In the genomic region with DNA sequence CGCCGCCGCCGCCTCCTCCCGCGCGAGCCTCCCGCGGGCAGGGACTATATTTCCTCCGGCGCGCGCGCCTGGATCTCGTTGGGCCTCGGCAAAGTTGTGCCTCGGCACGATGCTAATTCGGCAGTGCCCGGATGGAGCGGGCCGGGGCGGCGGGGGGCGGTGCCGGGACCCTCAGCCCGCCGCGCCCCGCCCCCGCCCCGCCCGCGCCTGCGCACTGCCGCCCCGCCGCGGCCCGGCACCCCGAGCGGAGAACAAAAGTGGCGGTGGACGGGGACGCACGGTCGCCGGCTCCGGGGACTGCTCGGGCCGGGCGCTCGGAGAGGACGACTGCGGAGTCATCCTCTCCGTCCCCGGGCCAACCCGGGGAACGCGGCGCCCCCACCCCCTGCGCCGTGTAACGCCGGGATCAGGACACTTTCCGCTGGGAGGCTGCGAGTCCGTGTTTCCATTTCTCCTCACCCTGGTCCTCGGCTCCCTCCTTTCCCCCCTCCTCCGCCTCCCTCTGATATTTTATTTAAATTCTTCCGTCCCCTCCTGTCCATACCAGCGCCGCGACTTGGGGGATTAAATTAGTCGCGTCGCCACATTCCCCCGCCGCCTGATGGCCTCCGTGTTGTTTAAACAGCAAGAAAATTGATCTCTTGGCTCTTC, we compare ENCODE assay signal across 8 cellular contexts. TPM values are rescaled to one million over a fixed set of nuclear protein-coding genes. Genes with fewer than 3 reads are reported as not detected.
DNase-seq lines count a peak whose midpoint lies in the region; TF ChIP-seq lines count a peak whose summit lies in the region.

PHF21B (minus strand) TSS at position 125 of the 651 bp plus-strand sequence. CDS start 456 bp downstream, outside the sequence.

- peak within 1 kb of the TSS; percentile 38 to 53 (median 47) for H3K4me3 ChIP-seq in subcutaneous abdominal adipose tissue (ENCODE audit: low read depth in 1 of 5, low read length in 5 of 5)

- H3K27me3 ChIP-seq in subcutaneous abdominal adipose tissue (ENCODE audit: control insufficient read depth in 5 of 5, insufficient read depth in 4 of 5, low read length in 5 of 5) = peaks cover 29 to 51% (median 43%) of the 10 kb centered on the region in 5 donors

- no peaks in the 10 kb centered on the region for H3K9me3 ChIP-seq in subcutaneous abdominal adipose tissue (ENCODE audit: control insufficient read depth in 5 of 5, low read length in 5 of 5)

- DNase-seq in Ammon's horn (ENCODE audit: low spot score) (peak; percentile 52), HEK293T (ENCODE audit: extremely low spot score) (peak; percentile 87), SK-MEL-5 (ENCODE audit: low read depth, low spot score) (peak; percentile 78), dermis blood vessel endothelial cell (peak; percentile 9), medulla oblongata (ENCODE audit: extremely low spot score) (peak; percentile 63), KBM-7 (no peak), KG1 (lab: John Stamatoyannopoulos, UW) (no peak)

- H3K9ac ChIP-seq in subcutaneous abdominal adipose tissue (ENCODE audit: low read length in 5 of 5) = no peak within 1 kb of the TSS

- CTCF ChIA-PET in HEK293T (lab: Yijun Ruan, JAX) = no interaction called here

- no peaks in the 10 kb centered on the region for H3K36me3 ChIP-seq in subcutaneous abdominal adipose tissue (ENCODE audit: control insufficient read depth in 5 of 5, insufficient read depth in 5 of 5, low read length in 5 of 5)

- peaks cover 0 to 28% (median 20%) of the 10 kb centered on the region in 5 donors for H3K4me1 ChIP-seq in subcutaneous abdominal adipose tissue (ENCODE audit: control insufficient read depth in 5 of 5, insufficient read depth in 5 of 5, low read length in 5 of 5)

- H3K27ac ChIP-seq in subcutaneous abdominal adipose tissue (ENCODE audit: low read depth, low read length) = no peak within 1 kb of the TSS

- POLR2A ChIA-PET in HEK293T (lab: Yijun Ruan, JAX) = no interaction called here

- in situ Hi-C loops in SK-MEL-5 (cut with HindIII; ENCODE audit: low pct_unique_long_range_greater_than_20kb, low sequenced_read_pairs) (no loop called here), KBM-7 (cut with MboI; ENCODE audit: low pct_unique_long_range_greater_than_20kb, low sequenced_read_pairs) (no loop called here)

TF ChIP-seq in HEK293T, 16 proteins besides CTCF, POLR2A, EP300 and RAD21:
- 0 out of 2 replicates have a peak, but pooled peaks have one; percentile 19 for TF ChIP-seq L3MBTL2 (conservative IDR thresholded peaks at IDR 0.05)
- TF ChIP-seq SP1 (IDR thresholded peaks at IDR 0.05) = no peak

RNA-seq across cellular contexts. Expression of gene PHF21B, which starts in this region (rescaled TPM):
- total RNA-seq in SK-MEL-5 (2014; rRNA removed; shearing (Covaris generic)) = 4.2 and 4.7 TPM in 2 replicates
- 7.6 and 11.8 TPM in 2 replicates for polyA plus RNA-seq in SK-MEL-5 (2015; cell fraction: cytosol; rRNA removed)
- 27.3 and 33.1 TPM in 2 replicates for polyA plus RNA-seq in SK-MEL-5 (2015; cell fraction: nucleus; rRNA removed)
- total RNA-seq in dermis blood vessel endothelial cell = under 0.01 TPM in 1 of 2 replicates, not detected in the other

Comparison
In these comparisons a context has a peak if more than half of its experiments do, and no peak if none do; other contexts are left out.
1. Peak in DNase-seq in dermis blood vessel endothelial cell; RNA of the gene not detected or under 1 TPM.
2. DNase-seq: peak in Ammon's horn (single experiment), HEK293T (single experiment), SK-MEL-5 (single experiment) and medulla oblongata (single experiment); none in KBM-7 (single experiment) and KG1 (single experiment).